In the genomic region with DNA sequence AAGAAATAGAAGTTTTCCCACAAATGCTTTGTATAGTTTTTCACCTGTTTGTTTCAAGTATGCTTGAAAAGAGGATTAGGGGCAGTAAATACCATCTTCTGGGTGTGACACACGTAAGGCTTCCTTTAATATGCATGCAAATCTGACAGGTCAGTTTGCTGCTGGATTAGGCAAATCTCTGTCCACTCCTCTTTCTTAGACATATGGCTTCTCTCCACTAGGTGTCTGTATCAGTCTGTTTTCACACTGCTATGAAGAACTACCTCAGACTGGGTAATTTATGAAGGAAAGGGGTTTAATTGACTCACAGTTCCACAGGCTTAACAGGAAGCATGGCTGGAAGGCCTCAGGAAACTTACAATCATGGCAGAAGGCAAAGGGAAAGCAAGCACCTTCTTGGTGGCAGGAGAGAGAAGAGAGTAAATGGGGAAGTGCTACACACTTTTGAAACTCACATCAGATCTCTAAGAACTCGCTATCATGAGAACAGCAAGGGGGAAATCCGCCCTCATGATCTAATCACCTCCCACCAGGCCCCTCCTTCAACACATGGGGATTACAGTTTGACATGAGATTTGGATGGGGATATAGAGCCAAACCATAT, we compare ENCODE assay signal across 8 cellular contexts.
DNase-seq lines count a peak whose midpoint lies in the region; ATAC-seq and TF ChIP-seq lines count a peak whose summit lies in the region.

No MANE protein-coding gene starts in this region.

- no peak overlapping the region for H3K4me3 ChIP-seq in CD4-positive, alpha-beta memory T cell (ENCODE audit: low read length in 2 of 2)
- no peak overlapping the region for H3K4me3 ChIP-seq in CD8-positive, alpha-beta T cell (ENCODE audit: low read depth, low read length)

- peak; percentile 12 for DNase-seq in NCI-H82 treated with DMSO at 0.1 percent for 48 hours (lab: John Stamatoyannopoulos, UW; ENCODE audit: unreplicated experiment)
- peak in 1 of 2 donors; percentile 23 for DNase-seq in memory B cell (ENCODE audit: low spot score in 2 of 2)
- no peak for DNase-seq in activated CD4-positive, alpha-beta T cell treated with anti-CD3 and anti-CD28 coated beads for 36 hours
- DNase-seq in CD4-positive, alpha-beta memory T cell = no peak
- DNase-seq in activated CD4-positive, alpha-beta T cell treated with anti-CD3 and anti-CD28 coated beads, Interleukin-2, amount 10 ng/mL, durations not matched to agents 7 days and 5 days = no peak
- no peak for DNase-seq in CD8-positive, alpha-beta T cell

- no peak overlapping the region for H3K27ac ChIP-seq in CD4-positive, alpha-beta memory T cell (ENCODE audit: low read depth, low read length)
- no peak overlapping the region for H3K27ac ChIP-seq in CD8-positive, alpha-beta T cell (ENCODE audit: low read depth, low read length)

- peaks cover 16% of the 10 kb centered on the region for H3K4me1 ChIP-seq in CD4-positive, alpha-beta memory T cell (ENCODE audit: insufficient read depth, low read length)
- H3K4me1 ChIP-seq in CD8-positive, alpha-beta T cell (ENCODE audit: insufficient read depth, low read length) = peaks cover 15% of the 10 kb centered on the region

- peak overlapping the region; percentile 86 for H3K27ac Mint-ChIP-seq in memory B cell
- no peak overlapping the region for H3K27ac Mint-ChIP-seq in activated CD4-positive, alpha-beta T cell treated with anti-CD3 and anti-CD28 coated beads for 36 hours
- H3K27ac Mint-ChIP-seq in CD4-positive, alpha-beta memory T cell = no peak overlapping the region
- H3K27ac Mint-ChIP-seq in activated CD4-positive, alpha-beta T cell treated with anti-CD3 and anti-CD28 coated beads, Interleukin-2, amount 10 ng/mL, durations not matched to agents 7 days and 5 days = no peak overlapping the region
- H3K27ac Mint-ChIP-seq in CD8-positive, alpha-beta T cell = no peak overlapping the region

- peaks cover 14% of the 10 kb centered on the region for H3K4me1 Mint-ChIP-seq in memory B cell
- H3K4me1 Mint-ChIP-seq in activated CD4-positive, alpha-beta T cell treated with anti-CD3 and anti-CD28 coated beads for 36 hours = peaks cover 18% of the 10 kb centered on the region
- H3K4me1 Mint-ChIP-seq in CD4-positive, alpha-beta memory T cell = peaks cover 10 to 21% (median 18%) of the 10 kb centered on the region in 4 donors
- H3K4me1 Mint-ChIP-seq in activated CD4-positive, alpha-beta T cell treated with anti-CD3 and anti-CD28 coated beads, Interleukin-2, amount 10 ng/mL, durations not matched to agents 7 days and 5 days = peaks cover 30% of the 10 kb centered on the region
- peaks cover 20% of the 10 kb centered on the region for H3K4me1 Mint-ChIP-seq in CD8-positive, alpha-beta T cell (ENCODE audit: low read depth)

- POLR2A ChIA-PET in activated CD4-positive, alpha-beta T cell treated with anti-CD3 and anti-CD28 coated beads for 36 hours (lab: Charles Lee) = interaction anchor here (0.6 kb wide), 1 partner anchor 65 kb away, joined by 3 read pairs; no protein-coding TSS in a partner anchor
- POLR2A ChIA-PET in CD4-positive, alpha-beta memory T cell (lab: Charles Lee; ENCODE audit: partially characterized antibody) = no interaction called here
- POLR2A ChIA-PET in activated CD4-positive, alpha-beta T cell treated with anti-CD3 and anti-CD28 coated beads, Interleukin-2, amount 10 ng/mL, durations not matched to agents 7 days and 5 days (lab: Charles Lee) = no interaction called here
- POLR2A ChIA-PET in CD8-positive, alpha-beta T cell (lab: Charles Lee) = no interaction called here

- no peaks in the 10 kb centered on the region for H3K9me3 ChIP-seq in CD4-positive, alpha-beta memory T cell (ENCODE audit: control insufficient read depth in 1 of 2, low read length in 2 of 2)
- H3K9me3 ChIP-seq in CD8-positive, alpha-beta T cell (ENCODE audit: low read length) = no peaks in the 10 kb centered on the region

- H3K36me3 Mint-ChIP-seq in memory B cell = no peaks in the 10 kb centered on the region
- H3K36me3 Mint-ChIP-seq in activated CD4-positive, alpha-beta T cell treated with anti-CD3 and anti-CD28 coated beads for 36 hours (ENCODE audit: low read depth) = no peaks in the 10 kb centered on the region
- H3K36me3 Mint-ChIP-seq in CD4-positive, alpha-beta memory T cell = no peaks in the 10 kb centered on the region
- H3K36me3 Mint-ChIP-seq in activated CD4-positive, alpha-beta T cell treated with anti-CD3 and anti-CD28 coated beads, Interleukin-2, amount 10 ng/mL, durations not matched to agents 7 days and 5 days (ENCODE audit: low read depth) = no peaks in the 10 kb centered on the region
- no peaks in the 10 kb centered on the region for H3K36me3 Mint-ChIP-seq in CD8-positive, alpha-beta T cell

- no peaks in the 10 kb centered on the region for H3K27me3 Mint-ChIP-seq in memory B cell
- no peaks in the 10 kb centered on the region for H3K27me3 Mint-ChIP-seq in activated CD4-positive, alpha-beta T cell treated with anti-CD3 and anti-CD28 coated beads for 36 hours
- H3K27me3 Mint-ChIP-seq in CD4-positive, alpha-beta memory T cell = no peaks in the 10 kb centered on the region
- peaks cover 7% of the 10 kb centered on the region for H3K27me3 Mint-ChIP-seq in activated CD4-positive, alpha-beta T cell treated with anti-CD3 and anti-CD28 coated beads, Interleukin-2, amount 10 ng/mL, durations not matched to agents 7 days and 5 days
- H3K27me3 Mint-ChIP-seq in CD8-positive, alpha-beta T cell (ENCODE audit: low read depth) = peaks cover 2% of the 10 kb centered on the region

- no peaks in the 10 kb centered on the region for H3K36me3 ChIP-seq in CD4-positive, alpha-beta memory T cell (ENCODE audit: insufficient read depth, low read length)
- H3K36me3 ChIP-seq in CD8-positive, alpha-beta T cell (ENCODE audit: insufficient read depth, low read length) = no peaks in the 10 kb centered on the region

- H3K4me3 Mint-ChIP-seq in memory B cell = peak overlapping the region; percentile 41
- H3K4me3 Mint-ChIP-seq in activated CD4-positive, alpha-beta T cell treated with anti-CD3 and anti-CD28 coated beads for 36 hours = no peak overlapping the region
- H3K4me3 Mint-ChIP-seq in CD4-positive, alpha-beta memory T cell = no peak overlapping the region
- no peak overlapping the region for H3K4me3 Mint-ChIP-seq in activated CD4-positive, alpha-beta T cell treated with anti-CD3 and anti-CD28 coated beads, Interleukin-2, amount 10 ng/mL, durations not matched to agents 7 days and 5 days
- H3K4me3 Mint-ChIP-seq in CD8-positive, alpha-beta T cell = no peak overlapping the region

- CTCF ChIA-PET in activated CD4-positive, alpha-beta T cell treated with anti-CD3 and anti-CD28 coated beads for 36 hours (lab: Charles Lee) = no interaction called here
- CTCF ChIA-PET in CD4-positive, alpha-beta memory T cell (lab: Charles Lee; ENCODE audit: partially characterized antibody) = interaction anchor here (1.4 kb wide), 1 partner anchor 86 kb away, joined by 4 read pairs; no protein-coding TSS in a partner anchor
- CTCF ChIA-PET in activated CD4-positive, alpha-beta T cell treated with anti-CD3 and anti-CD28 coated beads, Interleukin-2, amount 10 ng/mL, durations not matched to agents 7 days and 5 days (lab: Charles Lee) = no interaction called here
- CTCF ChIA-PET in CD8-positive, alpha-beta T cell (lab: Charles Lee) = interaction anchor here (0.6 kb wide), 1 partner anchor 40 kb away, joined by 3 read pairs; no protein-coding TSS in a partner anchor

- no peaks in the 10 kb centered on the region for H3K27me3 ChIP-seq in CD4-positive, alpha-beta memory T cell (ENCODE audit: insufficient read depth, low read length)
- H3K27me3 ChIP-seq in CD8-positive, alpha-beta T cell (ENCODE audit: insufficient read depth, low read length) = no peaks in the 10 kb centered on the region

- ATAC-seq in GM18873 (IDR thresholded peaks at IDR 0.05; ENCODE audit: low FRiP score, unreplicated experiment) (peak; percentile 67), HG02678 (IDR thresholded peaks at IDR 0.05; ENCODE audit: unreplicated experiment) (peak; percentile 87), memory B cell (ENCODE audit: low read depth) (peak; percentile 96)
- no peak for ATAC-seq in activated CD4-positive, alpha-beta T cell treated with anti-CD3 and anti-CD28 coated beads for 36 hours
- no peak for ATAC-seq in CD8-positive, alpha-beta T cell

- TF ChIP-seq CTCF in CD8-positive, alpha-beta T cell (IDR thresholded peaks at IDR 0.05) = no peak

- intact Hi-C loops in activated CD4-positive, alpha-beta T cell treated with anti-CD3 and anti-CD28 coated beads for 36 hours (cut with DNase I, micrococcal nuclease) = loop anchor here in 1 of 2 experiments (5.0 kb wide), 1 partner anchor 185 kb away; no protein-coding TSS in a partner anchor
- intact Hi-C loops in CD4-positive, alpha-beta memory T cell (cut with micrococcal nuclease) = no loop called here
- intact Hi-C loops in CD8-positive, alpha-beta T cell (cut with DNase I, micrococcal nuclease) = loop anchor here in 1 of 2 experiments (10.0 kb wide), 1 partner anchor 87 kb away; no protein-coding TSS in a partner anchor

- no peaks in the 10 kb centered on the region for H3K9me3 Mint-ChIP-seq in memory B cell
- H3K9me3 Mint-ChIP-seq in activated CD4-positive, alpha-beta T cell treated with anti-CD3 and anti-CD28 coated beads for 36 hours (ENCODE audit: low read depth) = no peaks in the 10 kb centered on the region
- peaks cover 0 to 2% (median 0%) of the 10 kb centered on the region in 8 donors for H3K9me3 Mint-ChIP-seq in CD4-positive, alpha-beta memory T cell
- H3K9me3 Mint-ChIP-seq in activated CD4-positive, alpha-beta T cell treated with anti-CD3 and anti-CD28 coated beads, Interleukin-2, amount 10 ng/mL, durations not matched to agents 7 days and 5 days = no peaks in the 10 kb centered on the region
- no peaks in the 10 kb centered on the region for H3K9me3 Mint-ChIP-seq in CD8-positive, alpha-beta T cell

Comparison
In these comparisons a context has a peak if more than half of its experiments do, and no peak if none do; other contexts are left out.
1. ATAC-seq: peak in GM18873 (single experiment), HG02678 (single experiment) and memory B cell (single experiment); none in activated CD4-positive, alpha-beta T cell treated with anti-CD3 and anti-CD28 coated beads for 36 hours (single experiment) and CD8-positive, alpha-beta T cell (single experiment).
2. CTCF ChIA-PET loops: an anchor here in CD4-positive, alpha-beta memory T cell (1.4 kb wide) and CD8-positive, alpha-beta T cell (0.6 kb wide); none called in activated CD4-positive, alpha-beta T cell treated with anti-CD3 and anti-CD28 coated beads for 36 hours and activated CD4-positive, alpha-beta T cell treated with anti-CD3 and anti-CD28 coated beads, Interleukin-2, amount 10 ng/mL, durations not matched to agents 7 days and 5 days.